In genomic region chr13:80213201-80213600, GRCh38 we compare ENCODE assay signal across 32 cellular contexts.
"Had no signal": no experiment of that assay in that cellular context is flagged by ENCODE, and none has a peak within 500 bp of the region (broad histone marks: within the 10 kb centered on the region; RNA-seq: fewer than 3 reads in every experiment).

No MANE protein-coding gene starts in this region.

- H3K36me3 ChIP-seq: adrenal gland, brain microvascular endothelial cell, breast epithelium had no signal

- H3K27ac Mint-ChIP-seq: activated B cell treated with CpG ODN at 0.5 μM for 24 hours; activated CD4-positive, alpha-beta memory T cell treated with anti-CD3 and anti-CD28 coated beads for 36 hours; activated CD4-positive, alpha-beta T cell treated with anti-CD3 and anti-CD28 coated beads, Interleukin-2, amount 10 ng/mL, durations not matched to agents 24 days and 14 days; activated CD8-positive, alpha-beta T cell treated with anti-CD3 and anti-CD28 coated beads for 36 hours; activated naive CD4-positive, alpha-beta T cell treated with anti-CD3 and anti-CD28 coated beads for 36 hours; activated naive CD4-positive, alpha-beta T cell treated with anti-CD3 and anti-CD28 coated beads, Interleukin-2, amount 50 U/mL, for 72 hours; activated naive CD8-positive, alpha-beta T cell treated with anti-CD3 and anti-CD28 coated beads for 36 hours; activated T-cell treated with anti-CD3 and anti-CD28 coated beads, Interleukin-2, amount 50 U/mL, for 72 hours; activated T-helper 1 cell treated with anti-CD3 and anti-CD28 coated beads, Interleukin-12 subunit alpha, Interleukin-12 subunit beta, Interleukin-2, Interleukin-4 antibody, amounts not matched to agents 30 ng/mL and 10 ng/mL and 1 ng/mL, durations not matched to agents 14 hours and 24 hours and 36 hours; activated T-helper 17 cell treated with anti-CD3 and anti-CD28 coated beads, Interleukin-2, amount 50 U/mL, for 72 hours; T-helper 17 cell had no signal

- H3K4me3 ChIP-seq: adrenal gland, body of pancreas, breast epithelium had no signal

- H3K27me3 Mint-ChIP-seq: activated B cell treated with CpG ODN at 0.5 μM for 24 hours; activated CD4-positive, alpha-beta memory T cell treated with anti-CD3 and anti-CD28 coated beads for 36 hours; activated CD4-positive, alpha-beta T cell treated with anti-CD3 and anti-CD28 coated beads, Interleukin-2, amount 10 ng/mL, durations not matched to agents 24 days and 14 days; activated CD8-positive, alpha-beta T cell treated with anti-CD3 and anti-CD28 coated beads for 36 hours; activated naive CD8-positive, alpha-beta T cell treated with anti-CD3 and anti-CD28 coated beads for 36 hours; activated T-helper 17 cell treated with anti-CD3 and anti-CD28 coated beads, Interleukin-2, amount 50 U/mL, for 72 hours; T-helper 17 cell had no signal

- H3K9me3 ChIP-seq: adrenal gland, body of pancreas, breast epithelium had no signal

- H3K9me3 Mint-ChIP-seq: activated B cell treated with CpG ODN at 0.5 μM for 24 hours; activated CD4-positive, alpha-beta memory T cell treated with anti-CD3 and anti-CD28 coated beads for 36 hours; activated CD4-positive, alpha-beta T cell treated with anti-CD3 and anti-CD28 coated beads, Interleukin-2, amount 10 ng/mL, durations not matched to agents 24 days and 14 days; activated CD8-positive, alpha-beta T cell treated with anti-CD3 and anti-CD28 coated beads for 36 hours; activated naive CD4-positive, alpha-beta T cell treated with anti-CD3 and anti-CD28 coated beads for 36 hours; activated naive CD8-positive, alpha-beta T cell treated with anti-CD3 and anti-CD28 coated beads for 36 hours; activated T-cell treated with anti-CD3 and anti-CD28 coated beads, Interleukin-2, amount 50 U/mL, for 72 hours; activated T-helper 1 cell treated with anti-CD3 and anti-CD28 coated beads, Interleukin-12 subunit alpha, Interleukin-12 subunit beta, Interleukin-2, Interleukin-4 antibody, amounts not matched to agents 30 ng/mL and 10 ng/mL and 1 ng/mL, durations not matched to agents 14 hours and 24 hours and 36 hours; activated T-helper 17 cell treated with anti-CD3 and anti-CD28 coated beads, Interleukin-2, amount 50 U/mL, for 72 hours had no signal

- DNase-seq: activated B cell treated with CpG ODN at 0.5 μM for 24 hours; activated CD4-positive, alpha-beta memory T cell treated with anti-CD3 and anti-CD28 coated beads for 36 hours; activated CD4-positive, alpha-beta T cell treated with anti-CD3 and anti-CD28 coated beads for 4 hours; activated CD4-positive, alpha-beta T cell treated with anti-CD3 and anti-CD28 coated beads, Interleukin-2, amount 10 ng/mL, durations not matched to agents 24 days and 14 days; activated CD4-positive, alpha-beta T cell treated with anti-CD3 and anti-CD28 coated beads, Interleukin-2, amount 50 U/mL, for 1 hour; activated CD4-positive, alpha-beta T cell treated with anti-CD3 and anti-CD28 coated beads, Interleukin-2, amount 50 U/mL, for 4 hours; activated CD4-positive, CD25-positive, alpha-beta regulatory T cell treated with anti-CD3 and anti-CD28 coated beads, Interleukin-2, amount 50 U/mL, for 72 hours; activated CD8-positive, alpha-beta memory T cell treated with anti-CD3 and anti-CD28 coated beads, Interleukin-2, amount 50 U/mL, for 4 hours; activated CD8-positive, alpha-beta T cell treated with anti-CD3 and anti-CD28 coated beads for 36 hours; activated effector memory CD4-positive, alpha-beta T cell treated with anti-CD3 and anti-CD28 coated beads, Interleukin-2, amount 50 U/mL, for 16 hours; activated gamma-delta T cell treated with Interleukin-2 at 50 U/mL for 16 hours; activated naive CD4-positive, alpha-beta T cell; activated naive CD4-positive, alpha-beta T cell treated with anti-CD3 and anti-CD28 coated beads for 36 hours; activated naive CD4-positive, alpha-beta T cell treated with anti-CD3 and anti-CD28 coated beads, Interleukin-2, amount 50 U/mL, for 16 hours; activated naive CD8-positive, alpha-beta T cell treated with anti-CD3 and anti-CD28 coated beads for 36 hours; activated T-cell treated with anti-CD3 and anti-CD28 coated beads for 4 hours; activated T-cell treated with anti-CD3 and anti-CD28 coated beads, Interleukin-2, amount 50 U/mL, for 1 hour; activated T-cell treated with anti-CD3 and anti-CD28 coated beads, Interleukin-2, amount 50 U/mL, for 4 hours; activated T-cell treated with anti-CD3 and anti-CD28 coated beads, Interleukin-2, amount 50 U/mL, for 72 hours; adrenal gland; amniotic stem cell; aorta; body of pancreas; brain microvascular endothelial cell; central memory CD4-positive, alpha-beta T cell; T-helper 17 cell; T-helper 9 cell had no signal

- H3K4me1 Mint-ChIP-seq: activated B cell treated with CpG ODN at 0.5 μM for 24 hours; activated CD4-positive, alpha-beta T cell treated with anti-CD3 and anti-CD28 coated beads, Interleukin-2, amount 10 ng/mL, durations not matched to agents 24 days and 14 days; activated naive CD8-positive, alpha-beta T cell treated with anti-CD3 and anti-CD28 coated beads for 36 hours; activated T-helper 17 cell treated with anti-CD3 and anti-CD28 coated beads, Interleukin-2, amount 50 U/mL, for 72 hours; T-helper 17 cell had no signal

- H3K4me1 ChIP-seq: adrenal gland, body of pancreas, breast epithelium had no signal

- H3K36me3 Mint-ChIP-seq: activated CD4-positive, alpha-beta memory T cell treated with anti-CD3 and anti-CD28 coated beads for 36 hours; activated naive CD4-positive, alpha-beta T cell treated with anti-CD3 and anti-CD28 coated beads, Interleukin-2, amount 50 U/mL, for 72 hours; activated naive CD8-positive, alpha-beta T cell treated with anti-CD3 and anti-CD28 coated beads for 36 hours had no signal

- H3K27ac ChIP-seq: adrenal gland, body of pancreas, brain microvascular endothelial cell, breast epithelium, VCaP had no signal

- H3K27me3 ChIP-seq: adrenal gland, body of pancreas, brain microvascular endothelial cell, breast epithelium had no signal

- H3K4me3 Mint-ChIP-seq: activated B cell treated with CpG ODN at 0.5 μM for 24 hours; activated CD4-positive, alpha-beta memory T cell treated with anti-CD3 and anti-CD28 coated beads for 36 hours; activated CD4-positive, alpha-beta T cell treated with anti-CD3 and anti-CD28 coated beads, Interleukin-2, amount 10 ng/mL, durations not matched to agents 24 days and 14 days; activated CD8-positive, alpha-beta T cell treated with anti-CD3 and anti-CD28 coated beads for 36 hours; activated naive CD4-positive, alpha-beta T cell treated with anti-CD3 and anti-CD28 coated beads for 36 hours; activated naive CD8-positive, alpha-beta T cell treated with anti-CD3 and anti-CD28 coated beads for 36 hours; activated T-cell treated with anti-CD3 and anti-CD28 coated beads, Interleukin-2, amount 50 U/mL, for 4 hours; activated T-cell treated with anti-CD3 and anti-CD28 coated beads, Interleukin-2, amount 50 U/mL, for 72 hours; activated T-helper 1 cell treated with anti-CD3 and anti-CD28 coated beads, Interleukin-12 subunit alpha, Interleukin-12 subunit beta, Interleukin-2, Interleukin-4 antibody, amounts not matched to agents 30 ng/mL and 10 ng/mL and 1 ng/mL, durations not matched to agents 14 hours and 24 hours and 36 hours; activated T-helper 17 cell treated with anti-CD3 and anti-CD28 coated beads, Interleukin-2, amount 50 U/mL, for 72 hours; T-helper 17 cell had no signal
